16 cellular contexts compared by ENCODE assay signal in the genomic region with DNA sequence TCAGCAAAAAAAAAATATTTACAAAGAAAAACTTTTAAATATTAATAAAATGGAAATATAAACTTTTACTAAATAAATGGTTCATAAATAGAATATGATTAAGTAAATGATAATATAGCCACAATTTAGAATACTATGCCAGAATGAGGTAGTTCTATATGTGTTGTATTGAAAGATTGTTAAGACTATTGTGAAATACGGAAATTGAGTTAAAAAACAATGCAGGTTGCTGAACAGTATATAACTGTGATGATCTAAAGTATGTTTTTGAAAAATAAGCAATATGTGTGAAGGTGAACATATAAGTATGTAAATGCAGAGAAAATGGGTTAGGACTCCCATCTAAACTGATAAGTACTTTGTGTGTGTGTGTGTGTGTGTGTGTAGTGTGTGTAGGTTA. TPM values are rescaled to one million over a fixed set of nuclear protein-coding genes. Genes with fewer than 3 reads are reported as not detected.
DNase-seq lines count a peak whose midpoint lies in the region; ATAC-seq, FAIRE-seq and TF ChIP-seq lines count a peak whose summit lies in the region.
"Had no signal": no experiment of that assay in that cellular context is flagged by ENCODE, and none has a peak within 500 bp of the region (broad histone marks: within the 10 kb centered on the region; RNA-seq: fewer than 3 reads in every experiment).

No MANE protein-coding gene starts in this region.

- no peak for TF ChIP-seq EP300 in transverse colon (IDR thresholded peaks at IDR 0.05; ENCODE audit: low read depth)

- no peaks in the 10 kb centered on the region for H4K20me1 ChIP-seq in keratinocyte (ENCODE audit: control insufficient read depth, extremely low read depth, insufficient read depth, low read length)

- H3K4me3 Mint-ChIP-seq in brain = peak overlapping the region; percentile 30 to 98 (median 95)
- peak overlapping the region; percentile 64 for H3K4me3 Mint-ChIP-seq in type B pancreatic cell

- TF ChIP-seq CTCF in cardiac muscle cell (IDR thresholded peaks at IDR 0.05; ENCODE audit: low read depth, low read length) (no peak), brain (conservative IDR thresholded peaks at IDR 0.05) (no peak), keratinocyte (optimal IDR thresholded peaks at IDR 0.05 in 1 of 3, IDR thresholded peaks at IDR 0.05 in 1 of 3, conservative IDR thresholded peaks at IDR 0.05 in 1 of 3; ENCODE audit: extremely low read depth in 1 of 3, insufficient read depth in 2 of 3, low read length in 3 of 3) (no peak), type B pancreatic cell (conservative IDR thresholded peaks at IDR 0.05) (no peak), testis (IDR thresholded peaks at IDR 0.05) (no peak), transverse colon (IDR thresholded peaks at IDR 0.05) (no peak)

- H3K36me3 ChIP-seq in cardiac muscle cell (peaks cover 40% of the 10 kb centered on the region), keratinocyte (ENCODE audit: control insufficient read depth in 2 of 2, extremely low read depth in 1 of 2, insufficient read depth in 2 of 2, low read length in 2 of 2) (peaks cover 19 to 21% of the 10 kb centered on the region in 2 experiments), testis (ENCODE audit: low read depth, missing control alignments) (no peaks in the 10 kb centered on the region), transverse colon (peaks cover 0 to 36% (median 7%) of the 10 kb centered on the region in 4 donors)

- TF ChIP-seq POLR2A in testis (IDR thresholded peaks at IDR 0.05) (no peak), transverse colon (IDR thresholded peaks at IDR 0.05) (no peak)

- H3K4me1 ChIP-seq in cardiac muscle cell (ENCODE audit: low read depth) (peaks cover 8% of the 10 kb centered on the region), keratinocyte (ENCODE audit: control insufficient read depth, extremely low read depth, insufficient read depth, low read length) (no peaks in the 10 kb centered on the region), testis (peaks cover 9% of the 10 kb centered on the region), transverse colon (peaks cover 0 to 13% (median 8%) of the 10 kb centered on the region in 4 donors)

- H3K9me3 ChIP-seq in cardiac muscle cell (ENCODE audit: low read depth) (no peaks in the 10 kb centered on the region), keratinocyte (ENCODE audit: control insufficient read depth, low read depth, low read length) (no peaks in the 10 kb centered on the region), testis (no peaks in the 10 kb centered on the region), transverse colon (peaks cover 5 to 6% of the 10 kb centered on the region in 2 donors)
- H3K9me3 ChIP-seq: neutrophil had no signal

- H3K79me2 ChIP-seq in keratinocyte (ENCODE audit: control insufficient read depth, insufficient read depth, low read length) = peaks cover 22% of the 10 kb centered on the region

- H3K27ac Mint-ChIP-seq in brain = no peak overlapping the region
- no peak overlapping the region for H3K27ac Mint-ChIP-seq in type B pancreatic cell
- H3K27ac Mint-ChIP-seq: activated naive CD4-positive, alpha-beta T cell treated with anti-CD3 and anti-CD28 coated beads for 36 hours; T-helper 2 cell treated with Interferon-gamma antibody and Interleukin-4, amounts not matched to agents 5 μg/mL and 100 μg/mL, for 36 hours had no signal

- H3K9me3 Mint-ChIP-seq in brain = peaks cover 0 to 7% (median 6%) of the 10 kb centered on the region in 5 experiments
- H3K9me3 Mint-ChIP-seq in type B pancreatic cell = no peaks in the 10 kb centered on the region

- FAIRE-seq in keratinocyte (lab: Jason Lieb, UNC) = no peak

- peak overlapping the region; percentile 98 for H3K4me3 ChIP-seq in cardiac muscle cell
- peak overlapping the region in 2 of 3 experiments; percentile 87 to 96 for H3K4me3 ChIP-seq in keratinocyte (ENCODE audit: control insufficient read depth in 2 of 3, extremely low read depth in 1 of 3, insufficient read depth in 2 of 3, low read depth in 1 of 3, low read length in 3 of 3)
- no peak overlapping the region for H3K4me3 ChIP-seq in testis
- H3K4me3 ChIP-seq in transverse colon = no peak overlapping the region

- intact Hi-C loops in Right ventricle myocardium superior (cut with DNase I) (loop anchor here (10.0 kb wide), 1 partner anchor 75 kb away; a partner anchor contains a TSS), testis (cut with DNase I; ENCODE audit: low total_unique reads) (no loop called here), transverse colon (cut with DNase I; ENCODE audit: low total_unique reads) (no loop called here)

- no peak overlapping the region for H2AFZ ChIP-seq in keratinocyte (ENCODE audit: control insufficient read depth, low read length)

- H3K27me3 Mint-ChIP-seq in brain (peaks cover 4% of the 10 kb centered on the region), type B pancreatic cell (no peaks in the 10 kb centered on the region)

- no peak overlapping the region for H3K9ac ChIP-seq in keratinocyte (ENCODE audit: control insufficient read depth, extremely low read depth, insufficient read depth, low read length)

- no peaks in the 10 kb centered on the region for H3K27me3 ChIP-seq in cardiac muscle cell
- no peaks in the 10 kb centered on the region for H3K27me3 ChIP-seq in keratinocyte (ENCODE audit: control insufficient read depth, extremely low read depth, insufficient read depth, low read length)
- no peaks in the 10 kb centered on the region for H3K27me3 ChIP-seq in testis
- H3K27me3 ChIP-seq in transverse colon = no peaks in the 10 kb centered on the region
- H3K27me3 ChIP-seq: neutrophil, upper lobe of left lung had no signal

- H3K4me1 Mint-ChIP-seq in brain = peaks cover 42% of the 10 kb centered on the region
- peaks cover 18% of the 10 kb centered on the region for H3K4me1 Mint-ChIP-seq in type B pancreatic cell (ENCODE audit: unreplicated experiment)

- H3K36me3 Mint-ChIP-seq in brain (peaks cover 74% of the 10 kb centered on the region), type B pancreatic cell (peaks cover 52% of the 10 kb centered on the region)

- peak overlapping the region; percentile 89 for H3K4me2 ChIP-seq in keratinocyte (ENCODE audit: control insufficient read depth, extremely low read depth, insufficient read depth, low read depth, low read length)

- in situ Hi-C loops in transverse colon (cut with MboI; ENCODE audit: low pct_ligation_motif_present in 1 of 4, low pct_unique_long_range_greater_than_20kb in 1 of 4, low sequenced_read_pairs in 3 of 4) = no loop called here

- peak overlapping the region; percentile 92 for H3K27ac ChIP-seq in cardiac muscle cell
- no peak overlapping the region for H3K27ac ChIP-seq in keratinocyte (ENCODE audit: control insufficient read depth, insufficient read depth, low read length)
- H3K27ac ChIP-seq in testis = no peak overlapping the region
- no peak overlapping the region for H3K27ac ChIP-seq in transverse colon
- H3K27ac ChIP-seq: neutrophil had no signal

- dilution Hi-C loops in keratinocyte (cut with MboI; ENCODE audit: extremely low pct_ligation_motif_present, low sequenced_read_pairs) = no loop called here

- whole genome bisulfite sequencing in testis, 2 donors = 84 to 86% methylated on average over 1 of the region's 1 CpG
- 90 to 100% methylated on average over 1 of the region's 1 CpG for WGBS in transverse colon (ENCODE audit: low coverage in 1 of 2), 2 donors

- DNase-seq in cardiac muscle cell (ENCODE audit: low read depth in 1 of 2, low spot score in 1 of 2) = no peak
- DNase-seq in Right ventricle myocardium superior = no peak
- DNase-seq in keratinocyte (ENCODE audit: low read depth, low spot score) = no peak
- DNase-seq in type B pancreatic cell (ENCODE audit: extremely low spot score, unreplicated experiment) = no peak
- no peak for DNase-seq in testis
- no peak for DNase-seq in transverse colon
- DNase-seq: activated CD8-positive, alpha-beta memory T cell treated with anti-CD3 and anti-CD28 coated beads for 24 hours; activated naive CD4-positive, alpha-beta T cell treated with anti-CD3 and anti-CD28 coated beads for 36 hours; kidney glomerular epithelial cell; NCI-H1105; NCI-H446 treated with DMSO at 0.1 percent for 48 hours; upper lobe of left lung had no signal

- ATAC-seq in Right ventricle myocardium superior (ENCODE audit: poor library complexity) = no peak
- ATAC-seq in GM21390 (IDR thresholded peaks at IDR 0.05; ENCODE audit: unreplicated experiment) = no peak

- H3K9me1 ChIP-seq in keratinocyte (ENCODE audit: control insufficient read depth, extremely low read depth, insufficient read depth, low read length) = no peaks in the 10 kb centered on the region

RNA-seq across cellular contexts. Expression of a gene that starts 1.2 kb away (rescaled TPM):
- total RNA-seq in cardiac muscle cell (10.6 and 14.7 TPM in 2 replicates), Right ventricle myocardium superior (6.3 TPM), type B pancreatic cell (ENCODE audit: low replicate concordance) (12.9 and 18.7 TPM in 2 replicates), testis (10 to 100 TPM; 19.8 to 26.6 TPM), transverse colon (1 to 10 TPM in 2 of 4 donors, under 1 TPM in 1, not detected in 1; 1.00 to 6.8 (median 5.9) TPM)
- polyA plus RNA-seq in cardiac muscle cell (8.6 and 8.9 TPM in 2 replicates), brain (ENCODE audit: insufficient read depth, low read depth, low replicate concordance) (9.4 TPM), keratinocyte (5.5 to 9.4 TPM (median 6.3 TPM) in 3 replicates), testis (ENCODE audit: insufficient read depth, low read depth, low replicate concordance) (20.3 TPM)
- 5.4 TPM for polyA plus RNA-seq in keratinocyte (2011; ENCODE audit: low read depth)
- polyA plus RNA-seq in keratinocyte (2011; cell fraction: cytosol; rRNA removed) = 3.6 and 6.4 TPM in 2 replicates
- polyA plus RNA-seq in keratinocyte (2011; cell fraction: nucleus; rRNA removed) = 8.0 and 9.6 TPM in 2 replicates
- polyA plus RNA-seq in keratinocyte (2012; ENCODE audit: low replicate concordance) = 6.2 and 7.2 TPM in 2 replicates
- polyA minus RNA-seq in keratinocyte = 2.6 to 8.9 TPM (median 8.9 TPM) in 3 replicates
- polyA minus RNA-seq in keratinocyte (2011; cell fraction: cytosol; rRNA and poly(A)+ RNA removed) = 9.4 TPM
- polyA minus RNA-seq in keratinocyte (2011; cell fraction: nucleus; rRNA and poly(A)+ RNA removed) = 11.7 and 17.2 TPM in 2 replicates

RNA-seq across cellular contexts. Expression of a gene that starts 24.9 kb away (rescaled TPM):
- 22.3 and 52.5 TPM in 2 replicates for total RNA-seq in cardiac muscle cell
- 13.0 and 35.0 TPM in 2 replicates for polyA plus RNA-seq in cardiac muscle cell
- 10.3 TPM for total RNA-seq in Right ventricle myocardium superior
- 10.6 TPM for polyA plus RNA-seq in brain (ENCODE audit: insufficient read depth, low read depth, low replicate concordance)
- polyA plus RNA-seq in keratinocyte = 6.3 to 8.8 TPM (median 8.0 TPM) in 3 replicates
- polyA plus RNA-seq in keratinocyte (2011; ENCODE audit: low read depth) = 5.5 TPM
- polyA plus RNA-seq in keratinocyte (2011; cell fraction: cytosol; rRNA removed) = 4.9 and 6.7 TPM in 2 replicates
- polyA plus RNA-seq in keratinocyte (2011; cell fraction: nucleus; rRNA removed) = 7.5 and 8.6 TPM in 2 replicates
- 7.7 and 9.5 TPM in 2 replicates for polyA plus RNA-seq in keratinocyte (2012; ENCODE audit: low replicate concordance)
- 6.7 to 12.3 TPM (median 12.1 TPM) in 3 replicates for polyA minus RNA-seq in keratinocyte
- polyA minus RNA-seq in keratinocyte (2011; cell fraction: cytosol; rRNA and poly(A)+ RNA removed) = 6.9 TPM
- polyA minus RNA-seq in keratinocyte (2011; cell fraction: nucleus; rRNA and poly(A)+ RNA removed) = 7.6 and 15.0 TPM in 2 replicates
- 20.4 and 32.7 TPM in 2 replicates for total RNA-seq in type B pancreatic cell (ENCODE audit: low replicate concordance)
- 10 to 100 TPM; 21.1 to 23.6 TPM for total RNA-seq in testis
- polyA plus RNA-seq in testis (ENCODE audit: insufficient read depth, low read depth, low replicate concordance) = 11.9 TPM
- total RNA-seq in transverse colon = 10 to 100 TPM in 3 of 4 donors, 1 to 10 TPM in 1; 8.2 to 19.8 (median 12.4) TPM

Comparison
In these comparisons a context has a peak if more than half of its experiments do, and no peak if none do; other contexts are left out.
1. H3K4me3 ChIP-seq: peak in cardiac muscle cell (single experiment) and keratinocyte (2 of 3); none in testis (0 of 2) and transverse colon (0 of 4).